Comparison of ENCODE assay signal across 8 cellular contexts in the genomic region with DNA sequence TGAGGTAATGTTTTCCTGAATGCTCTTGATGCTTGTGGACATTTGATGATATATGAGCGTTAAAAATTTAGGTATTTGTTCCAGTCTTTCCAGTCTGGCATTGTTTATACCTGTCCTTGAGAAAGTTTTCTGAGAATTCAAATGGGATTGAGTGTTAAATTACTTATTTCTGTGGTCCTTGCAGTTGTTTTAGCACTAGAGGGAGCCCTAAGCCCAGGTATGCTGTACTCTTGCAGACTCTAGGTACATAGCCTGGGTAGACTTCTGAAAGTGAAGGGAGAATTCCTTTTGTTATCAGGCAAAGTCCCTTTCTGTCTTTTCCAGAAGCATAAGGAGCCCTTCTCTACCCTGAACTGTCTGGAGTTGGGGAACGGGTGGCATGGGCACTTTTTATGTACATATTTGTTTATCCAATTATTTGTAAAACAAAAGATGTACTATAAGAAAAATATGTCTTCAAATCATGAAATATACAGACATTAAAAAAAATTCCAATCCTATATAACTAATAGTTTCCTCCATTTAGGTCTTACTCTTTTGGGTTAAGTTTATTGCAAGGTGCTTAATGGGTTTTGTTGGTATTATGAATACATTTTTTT.
A peak's percentile ranks its signal among the peaks of the same experiment; 100 is the strongest.
DNase-seq lines count a peak whose midpoint lies in the region; ATAC-seq and TF ChIP-seq lines count a peak whose summit lies in the region.

No MANE protein-coding gene starts in this region.

- no peaks in the 10 kb centered on the region for H3K36me3 ChIP-seq in upper lobe of left lung

- TF ChIP-seq EP300 in upper lobe of left lung (IDR thresholded peaks at IDR 0.05) = no peak

- H3K4me3 Mint-ChIP-seq in Calu3 (ENCODE audit: low read depth, unreplicated experiment) (no peak overlapping the region), CD14-positive monocyte (no peak overlapping the region)

- no peaks in the 10 kb centered on the region for H3K27me3 Mint-ChIP-seq in Calu3 (ENCODE audit: unreplicated experiment)
- peaks cover 0 to 6% (median 2%) of the 10 kb centered on the region in 3 donors for H3K27me3 Mint-ChIP-seq in CD14-positive monocyte (ENCODE audit: low read depth in 3 of 3)

- WGBS in upper lobe of left lung, 2 donors = 8 to 10% methylated on average over 2 of the region's 2 CpGs

- H3K27me3 ChIP-seq in upper lobe of left lung = no peaks in the 10 kb centered on the region

- CTCF ChIA-PET in Calu3 (lab: Charles Lee) = no interaction called here

- H3K36me3 Mint-ChIP-seq in Calu3 (ENCODE audit: insufficient read depth, unreplicated experiment) = no peaks in the 10 kb centered on the region
- no peaks in the 10 kb centered on the region for H3K36me3 Mint-ChIP-seq in CD14-positive monocyte

- H3K9me3 ChIP-seq in upper lobe of left lung = no peaks in the 10 kb centered on the region

- no peak overlapping the region for H3K4me3 ChIP-seq in upper lobe of left lung

- DNase-seq in Calu3 (peak; percentile 55), NCI-H2171 treated with DMSO at 0.1 percent for 48 hours (lab: John Stamatoyannopoulos, UW) (peak; percentile 60), amniotic stem cell (lab: John Stamatoyannopoulos, UW) (peak; percentile 39), iris pigment epithelial cell (ENCODE audit: low read depth) (peak; percentile 75), upper lobe of left lung (no peak), CD14-positive monocyte (ENCODE audit: low spot score) (no peak)

- no peaks in the 10 kb centered on the region for H3K9me3 Mint-ChIP-seq in Calu3 (ENCODE audit: low read depth, unreplicated experiment)
- H3K9me3 Mint-ChIP-seq in CD14-positive monocyte = no peaks in the 10 kb centered on the region

- no peaks in the 10 kb centered on the region for H3K4me1 ChIP-seq in upper lobe of left lung

- ATAC-seq in GM18868 (IDR thresholded peaks at IDR 0.05; ENCODE audit: unreplicated experiment) = peak; percentile 96
- peak; percentile 57 for ATAC-seq in HG03097 (IDR thresholded peaks at IDR 0.05; ENCODE audit: low FRiP score, unreplicated experiment)
- peak in 1 of 2 donors; percentile 36 for ATAC-seq in upper lobe of left lung (ENCODE audit: low FRiP score in 2 of 2)

- TF ChIP-seq CTCF in Calu3 (IDR thresholded peaks at IDR 0.05; ENCODE audit: unreplicated experiment) (peak; percentile 51), upper lobe of left lung (IDR thresholded peaks at IDR 0.05) (peak in 4 of 6 experiments; percentile 21 to 60 (median 45)), CD14-positive monocyte (IDR thresholded peaks at IDR 0.05) (no peak)

- no TSS peak for BruUV-seq in Calu3 (replicated peaks; lab: Mats Ljungman, UMichigan)

- intact Hi-C loops in Calu3 (cut with micrococcal nuclease; ENCODE audit: unreplicated experiment) = loop anchor here (1.0 to 5.0 kb wide), 5 partner anchors 62 to 1032 kb away; no protein-coding TSS in a partner anchor
- intact Hi-C loops in CD14-positive monocyte (cut with micrococcal nuclease) = no loop called here

- no peak for TF ChIP-seq POLR2A in upper lobe of left lung (IDR thresholded peaks at IDR 0.05)

- H3K4me1 Mint-ChIP-seq in Calu3 (ENCODE audit: low read depth, unreplicated experiment) (no peaks in the 10 kb centered on the region), CD14-positive monocyte (no peaks in the 10 kb centered on the region)

- H3K27ac ChIP-seq in upper lobe of left lung = no peak overlapping the region

- H3K27ac Mint-ChIP-seq in Calu3 (ENCODE audit: unreplicated experiment) (no peak overlapping the region), CD14-positive monocyte (no peak overlapping the region)

Comparison
In these comparisons a context has a peak if more than half of its experiments do, and no peak if none do; other contexts are left out.
1. DNase-seq: peak in Calu3 (single experiment), NCI-H2171 treated with DMSO at 0.1 percent for 48 hours (single experiment), amniotic stem cell (single experiment) and iris pigment epithelial cell (single experiment); none in upper lobe of left lung (0 of 2) and CD14-positive monocyte (single experiment).